In genomic region chr10:121521794-121522556, GRCh38 we compare ENCODE assay signal across 25 cellular contexts.
"Had no signal": no experiment of that assay in that cellular context is flagged by ENCODE, and none has a peak within 500 bp of the region (broad histone marks: within the 10 kb centered on the region; RNA-seq: fewer than 3 reads in every experiment).

No MANE protein-coding gene starts in this region.

- ATAC-seq: left cardiac atrium; left ventricle myocardium superior; naive thymus-derived CD4-positive, alpha-beta T cell; psoas muscle; stimulated activated memory B cell treated with anti-CD40 and anti-IgM and Interleukin-4, amounts not matched to agents 10 μg/mL and 1 μg/mL and 100 μg/mL, for 72 hours; stimulated activated naive CD8-positive, alpha-beta T cell treated with anti-CD3 and anti-CD28 coated beads, Interleukin-15, amount 100 ng/mL, for 72 hours had no signal

- H3K4me2 ChIP-seq: smooth muscle cell had no signal

- H3K4me1 ChIP-seq: psoas muscle had no signal

- H3K4me3 Mint-ChIP-seq: activated naive CD4-positive, alpha-beta T cell treated with anti-CD3 and anti-CD28 coated beads, Interleukin-2, amount 10 ng/mL, durations not matched to agents 7 days and 5 days; central memory CD8-positive, alpha-beta T cell; mesothelial cell of epicardium; naive thymus-derived CD4-positive, alpha-beta T cell; stimulated activated memory B cell treated with anti-CD40 and anti-IgM and Interleukin-4, amounts not matched to agents 10 μg/mL and 1 μg/mL and 100 μg/mL, for 72 hours; stimulated activated naive CD8-positive, alpha-beta T cell treated with anti-CD3 and anti-CD28 coated beads, Interleukin-15, amount 100 ng/mL, for 72 hours; T-helper 2 cell treated with Interferon-gamma antibody and Interleukin-4, amounts not matched to agents 5 μg/mL and 100 μg/mL, for 36 hours had no signal

- H3K36me3 Mint-ChIP-seq: activated naive CD4-positive, alpha-beta T cell treated with anti-CD3 and anti-CD28 coated beads, Interleukin-2, amount 10 ng/mL, durations not matched to agents 7 days and 5 days; naive thymus-derived CD4-positive, alpha-beta T cell; stimulated activated memory B cell treated with anti-CD40 and anti-IgM and Interleukin-4, amounts not matched to agents 10 μg/mL and 1 μg/mL and 100 μg/mL, for 72 hours had no signal

- H3K4me3 ChIP-seq: breast epithelium, colonic mucosa, ovary, psoas muscle, smooth muscle cell, transverse colon, vagina had no signal

- H3K9me3 ChIP-seq: breast epithelium, colonic mucosa, ovary, psoas muscle, transverse colon, vagina had no signal

- H3K27ac ChIP-seq: breast epithelium, colonic mucosa, ovary, psoas muscle, vagina had no signal

- H3K27ac Mint-ChIP-seq: activated naive CD4-positive, alpha-beta T cell treated with anti-CD3 and anti-CD28 coated beads, Interleukin-2, amount 10 ng/mL, durations not matched to agents 7 days and 5 days; mesothelial cell of epicardium; naive thymus-derived CD4-positive, alpha-beta T cell; stimulated activated memory B cell treated with anti-CD40 and anti-IgM and Interleukin-4, amounts not matched to agents 10 μg/mL and 1 μg/mL and 100 μg/mL, for 72 hours; stimulated activated naive CD8-positive, alpha-beta T cell treated with anti-CD3 and anti-CD28 coated beads, Interleukin-15, amount 100 ng/mL, for 72 hours; T-helper 2 cell treated with Interferon-gamma antibody and Interleukin-4, amounts not matched to agents 5 μg/mL and 100 μg/mL, for 36 hours had no signal

- H3K36me3 ChIP-seq: breast epithelium, colonic mucosa, ovary, transverse colon, vagina had no signal

- DNase-seq: activated CD4-positive, alpha-beta T cell treated with anti-CD3 and anti-CD28 coated beads for 4 hours; activated CD4-positive, alpha-beta T cell treated with anti-CD3 and anti-CD28 coated beads, Interleukin-2, amount 50 U/mL, for 4 hours; activated effector memory CD4-positive, alpha-beta T cell treated with anti-CD3 and anti-CD28 coated beads, Interleukin-2, amount 50 U/mL, for 16 hours; activated naive CD4-positive, alpha-beta T cell treated with anti-CD3 and anti-CD28 coated beads, Interleukin-2, amount 10 ng/mL, durations not matched to agents 7 days and 5 days; activated T-cell treated with anti-CD3 and anti-CD28 coated beads for 4 hours; amygdala; colonic mucosa; effector memory CD4-positive, alpha-beta T cell; left cardiac atrium; left ventricle myocardium superior; naive thymus-derived CD4-positive, alpha-beta T cell; ovary; psoas muscle; stimulated activated CD4-positive, alpha-beta T cell treated with anti-CD3 and anti-CD28 coated beads, Interleukin-1b, Interleukin-23, amount 100 ng/mL, for 48 hours; stimulated activated CD4-positive, alpha-beta T cell treated with anti-CD3 and anti-CD28 coated beads, Interleukin-4, amount 100 ng/mL, for 4 hours; stimulated activated CD8-positive, alpha-beta memory T cell treated with anti-CD3 and anti-CD28 coated beads, Interleukin-4, amount 100 ng/mL, for 48 hours; stimulated activated naive CD8-positive, alpha-beta T cell treated with anti-CD3 and anti-CD28 coated beads, Interleukin-15, amount 100 ng/mL, for 72 hours; transverse colon had no signal

- H3K27me3 ChIP-seq: breast epithelium, colonic mucosa, ovary, transverse colon, vagina had no signal

- H3K4me1 Mint-ChIP-seq: activated naive CD4-positive, alpha-beta T cell treated with anti-CD3 and anti-CD28 coated beads, Interleukin-2, amount 10 ng/mL, durations not matched to agents 7 days and 5 days; naive thymus-derived CD4-positive, alpha-beta T cell; stimulated activated memory B cell treated with anti-CD40 and anti-IgM and Interleukin-4, amounts not matched to agents 10 μg/mL and 1 μg/mL and 100 μg/mL, for 72 hours; stimulated activated naive CD8-positive, alpha-beta T cell treated with anti-CD3 and anti-CD28 coated beads, Interleukin-15, amount 100 ng/mL, for 72 hours had no signal

- H3K9me3 Mint-ChIP-seq: activated naive CD4-positive, alpha-beta T cell treated with anti-CD3 and anti-CD28 coated beads, Interleukin-2, amount 10 ng/mL, durations not matched to agents 7 days and 5 days; central memory CD8-positive, alpha-beta T cell; mesothelial cell of epicardium; stimulated activated naive CD8-positive, alpha-beta T cell treated with anti-CD3 and anti-CD28 coated beads, Interleukin-15, amount 100 ng/mL, for 72 hours; T-helper 2 cell treated with Interferon-gamma antibody and Interleukin-4, amounts not matched to agents 5 μg/mL and 100 μg/mL, for 36 hours had no signal

- H3K27me3 Mint-ChIP-seq: central memory CD8-positive, alpha-beta T cell; stimulated activated memory B cell treated with anti-CD40 and anti-IgM and Interleukin-4, amounts not matched to agents 10 μg/mL and 1 μg/mL and 100 μg/mL, for 72 hours; stimulated activated naive CD8-positive, alpha-beta T cell treated with anti-CD3 and anti-CD28 coated beads, Interleukin-15, amount 100 ng/mL, for 72 hours had no signal
